ENCODE assay signal across 8 cellular contexts in genomic region chr3:197083486-197083885, GRCh38. TPM values are rescaled to one million over a fixed set of nuclear protein-coding genes. Genes with fewer than 3 reads are reported as not detected.
DNase-seq lines count a peak whose midpoint lies in the region.

No MANE protein-coding gene starts in this region.

- H3K27ac ChIP-seq in cingulate gyrus (ENCODE audit: low read depth, low read length), result peak overlapping the region; percentile 30

- peak; percentile 7 for DNase-seq in NCI-H2029 treated with DMSO at 0.1 percent for 48 hours (lab: John Stamatoyannopoulos, UW)
- no peak for DNase-seq in NCI-H2029 (lab: John Stamatoyannopoulos, UW)
- peak; percentile 77 for DNase-seq in NCI-H226
- DNase-seq in renal cortical epithelial cell (ENCODE audit: low read depth), result peak; percentile 64
- no peak for DNase-seq in mesenteric fat pad (ENCODE audit: low spot score)
- no peak for DNase-seq in NCI-H146 (lab: John Stamatoyannopoulos, UW)
- no peak for DNase-seq in central memory CD4-positive, alpha-beta T cell

RNA-seq across cellular contexts. Expression of gene MELTF, which starts 53.9 kb away (rescaled TPM):
- total RNA-seq in renal cortical epithelial cell, result 12.9 and 81.8 TPM in 2 replicates
- total RNA-seq in mesenteric fat pad, result 28.2 TPM

Comparison
In these comparisons a context has a peak if more than half of its experiments do, and no peak if none do; other contexts are left out.
1. DNase-seq: peak in NCI-H2029 treated with DMSO at 0.1 percent for 48 hours (single experiment), NCI-H226 (single experiment) and renal cortical epithelial cell (single experiment); none in NCI-H2029 (single experiment), mesenteric fat pad (single experiment), NCI-H146 (single experiment) and central memory CD4-positive, alpha-beta T cell (single experiment).